9 cellular contexts compared by ENCODE assay signal in genomic region chrX:108439961-108440696, GRCh38. TPM values are rescaled to one million over a fixed set of nuclear protein-coding genes. Genes with fewer than 3 reads are reported as not detected.
A peak's percentile ranks its signal among the peaks of the same experiment; 100 is the strongest.
DNase-seq lines count a peak whose midpoint lies in the region; ATAC-seq, FAIRE-seq and TF ChIP-seq lines count a peak whose summit lies in the region.
"Had no signal": no experiment of that assay in that cellular context is flagged by ENCODE, and none has a peak within 500 bp of the region (broad histone marks: within the 10 kb centered on the region; RNA-seq: fewer than 3 reads in every experiment).

No MANE protein-coding gene starts in this region.

- H3K27ac Mint-ChIP-seq in astrocyte (ENCODE audit: unreplicated experiment), result peak overlapping the region; percentile 90

- no peak for TF ChIP-seq CTCF in astrocyte (IDR thresholded peaks at IDR 0.05; ENCODE audit: insufficient read depth, low read depth, low read length)
- TF ChIP-seq CTCF in thyroid gland (IDR thresholded peaks at IDR 0.05), result no peak

- peaks cover 12% of the 10 kb centered on the region for H3K4me1 ChIP-seq in astrocyte (ENCODE audit: insufficient read depth, low read length)
- no peaks in the 10 kb centered on the region for H3K4me1 ChIP-seq in thyroid gland

- FAIRE-seq in astrocyte (lab: Jason Lieb, UNC), result no peak

- 2 to 3% methylated on average over 24 of the region's 25 CpGs for WGBS in thyroid gland, 2 donors

- no peaks in the 10 kb centered on the region for H3K9me3 Mint-ChIP-seq in astrocyte (ENCODE audit: unreplicated experiment)

- intact Hi-C loops in thyroid gland (cut with DNase I), result no loop called here

- H3K79me2 ChIP-seq in astrocyte (ENCODE audit: insufficient read depth, low read length), result peaks cover 43% of the 10 kb centered on the region

- H3K27ac ChIP-seq in astrocyte (ENCODE audit: low read depth, low read length) (peak overlapping the region; percentile 73), thyroid gland (peak overlapping the region in 1 of 3 donors; percentile 13)

- no peak for TF ChIP-seq POLR2A in thyroid gland (IDR thresholded peaks at IDR 0.05)

- peak overlapping the region; percentile 80 for H3K4me3 ChIP-seq in astrocyte (ENCODE audit: insufficient read depth, low read depth, low read length)
- H3K4me3 ChIP-seq in thyroid gland (replicated peaks in 1 of 3), result peak overlapping the region; percentile 15 to 51 (median 29)

- peaks cover 8% of the 10 kb centered on the region for H3K4me1 Mint-ChIP-seq in astrocyte (ENCODE audit: low read depth, unreplicated experiment)

- no peak for ATAC-seq in HG03442 (IDR thresholded peaks at IDR 0.05; ENCODE audit: unreplicated experiment)
- no peak for ATAC-seq in HG02840 (IDR thresholded peaks at IDR 0.05; ENCODE audit: low FRiP score, unreplicated experiment)

- H3K36me3 Mint-ChIP-seq in astrocyte (ENCODE audit: low read depth, unreplicated experiment), result no peaks in the 10 kb centered on the region

- H3K4me2 ChIP-seq in astrocyte (ENCODE audit: low read length), result peak overlapping the region; percentile 96

- H3K27me3 Mint-ChIP-seq in astrocyte (ENCODE audit: low read depth, unreplicated experiment), result no peaks in the 10 kb centered on the region

- peak overlapping the region; percentile 90 for H3K9ac ChIP-seq in astrocyte (ENCODE audit: low read length)

- no peaks in the 10 kb centered on the region for H4K20me1 ChIP-seq in astrocyte (ENCODE audit: insufficient read depth, low read length)

- H3K9me3 ChIP-seq in astrocyte (ENCODE audit: insufficient read depth, low read depth, low read length) (no peaks in the 10 kb centered on the region), thyroid gland (no peaks in the 10 kb centered on the region)

- DNase-seq in NCI-H510A treated with DMSO at 0.1 percent for 48 hours (lab: John Stamatoyannopoulos, UW) (peak; percentile 4), NCI-H510A (lab: John Stamatoyannopoulos, UW) (no peak), astrocyte (ENCODE audit: low read depth) (no peak), islet precursor cell (peak; percentile 59), thyroid gland (peak; percentile 7 to 12), NAMALWA (ENCODE audit: low spot score) (no peak)
- DNase-seq: DND-41 had no signal

- H2AFZ ChIP-seq in astrocyte (ENCODE audit: low read depth, low read length), result peak overlapping the region; percentile 80

- peak overlapping the region; percentile 97 for H3K4me3 Mint-ChIP-seq in astrocyte (ENCODE audit: unreplicated experiment)

- H3K36me3 ChIP-seq in astrocyte (ENCODE audit: insufficient read depth, low read length), result no peaks in the 10 kb centered on the region
- no peaks in the 10 kb centered on the region for H3K36me3 ChIP-seq in thyroid gland

- H3K27me3 ChIP-seq in astrocyte (ENCODE audit: insufficient read depth, low read length) (no peaks in the 10 kb centered on the region), thyroid gland (no peaks in the 10 kb centered on the region)

RNA-seq across cellular contexts. Expression of gene COL4A5, which starts 0.5 kb away (rescaled TPM):
- total RNA-seq in astrocyte, result 57.1 and 57.9 TPM in 2 replicates
- total RNA-seq in thyroid gland, result 10 to 100 TPM; 32.8 to 60.9 (median 47.3) TPM

RNA-seq across cellular contexts. Expression of gene COL4A6, which starts 1.9 kb away (rescaled TPM):
- total RNA-seq in astrocyte, result 4.4 and 8.1 TPM in 2 replicates
- total RNA-seq in thyroid gland, result 1 to 10 TPM in 3 of 4 donors, under 1 TPM in 1; 0.27 to 1.5 (median 1.1) TPM

Comparison
In these comparisons a context has a peak if more than half of its experiments do, and no peak if none do; other contexts are left out.
1. DNase-seq: peak in NCI-H510A treated with DMSO at 0.1 percent for 48 hours (single experiment), islet precursor cell (single experiment) and thyroid gland (2 of 2); none in NCI-H510A (single experiment), astrocyte (single experiment) and NAMALWA (single experiment).